In the genomic region with DNA sequence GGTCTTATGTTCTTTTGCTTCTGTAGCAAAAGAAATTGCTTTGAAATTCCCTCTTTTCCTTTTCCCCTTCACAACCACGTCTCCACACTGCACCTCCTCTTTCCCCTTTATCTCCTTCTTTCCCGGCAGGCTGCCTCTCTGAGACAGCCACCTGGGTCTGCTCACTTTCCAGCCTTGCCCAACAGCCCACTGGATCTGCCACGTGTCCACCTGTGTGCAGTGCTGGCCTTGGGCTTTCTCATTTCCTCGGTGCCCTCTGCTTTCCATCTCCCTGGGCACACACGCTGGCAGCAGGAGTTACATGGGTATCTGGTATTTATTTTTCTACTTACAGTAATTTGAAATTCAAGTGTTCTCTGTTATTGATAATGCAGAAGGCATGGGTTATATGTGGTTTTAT, we compare ENCODE assay signal across 9 cellular contexts.
"Had no signal": no experiment of that assay in that cellular context is flagged by ENCODE, and none has a peak within 500 bp of the region (broad histone marks: within the 10 kb centered on the region; RNA-seq: fewer than 3 reads in every experiment).

No MANE protein-coding gene starts in this region.

- ATAC-seq: HCT116, HepG2 had no signal

- H3K4me3 ChIP-seq: GM23248, HAP-1 had no signal

- FAIRE-seq: HepG2 had no signal

- H3K4me1 ChIP-seq: HAP-1 had no signal

- H3K9me3 ChIP-seq: HAP-1 had no signal

- H3K27ac ChIP-seq: GM23248, HL-60 had no signal

- H3K36me3 ChIP-seq: HAP-1 had no signal

- DNase-seq: GM23248, GOT3, H7, HFFc6, KBM-7 had no signal
